2 cellular contexts compared by ENCODE assay signal in genomic region chr14:32011225-32011624, GRCh38.
TF ChIP-seq lines count a peak whose summit lies in the region.

No MANE protein-coding gene starts in this region.

TF ChIP-seq in HepG2, 621 proteins besides CTCF, POLR2A, EP300 and RAD21:
- TF ChIP-seq MTA3 (CRISPR knock-in tag; IDR thresholded peaks at IDR 0.05): 0 out of 2 replicates have a peak, but pooled peaks have one; percentile 38
- no peak for TF ChIP-seq ZNF660 (CRISPR knock-in tag; IDR thresholded peaks at IDR 0.05; ENCODE audit: borderline replicate concordance, low read depth)
- peak; percentile 39; the same call in 1 of the 2 replicates for TF ChIP-seq POLR2G (IDR thresholded peaks at IDR 0.05; ENCODE audit: low read depth, low read length)
- no peak for TF ChIP-seq ZNF816 (CRISPR knock-in tag; IDR thresholded peaks at IDR 0.05; ENCODE audit: borderline replicate concordance)
- TF ChIP-seq RBFOX2 (IDR thresholded peaks at IDR 0.05; ENCODE audit: low read depth, low read length): peak; percentile 63

TF ChIP-seq in endothelial cell of umbilical vein, 7 proteins besides CTCF, POLR2A, EP300 and RAD21:
- TF ChIP-seq JUN (IDR thresholded peaks at IDR 0.05; ENCODE audit: borderline replicate concordance, insufficient read depth, insufficient read length, low read depth) (no peak), EZH2 (IDR thresholded peaks at IDR 0.05; ENCODE audit: borderline replicate concordance, low read depth, low read length, severe bottlenecking) (no peak), POLR2AphosphoS5 (IDR thresholded peaks at IDR 0.05; ENCODE audit: insufficient read depth, low read depth, low read length) (no peak), MYC (IDR thresholded peaks at IDR 0.05; ENCODE audit: low read depth, low read length) (no peak), FOS (IDR thresholded peaks at IDR 0.05; ENCODE audit: borderline replicate concordance, insufficient read depth, low read length) (no peak)
